ENCODE assay signal across 9 cellular contexts in the genomic region with DNA sequence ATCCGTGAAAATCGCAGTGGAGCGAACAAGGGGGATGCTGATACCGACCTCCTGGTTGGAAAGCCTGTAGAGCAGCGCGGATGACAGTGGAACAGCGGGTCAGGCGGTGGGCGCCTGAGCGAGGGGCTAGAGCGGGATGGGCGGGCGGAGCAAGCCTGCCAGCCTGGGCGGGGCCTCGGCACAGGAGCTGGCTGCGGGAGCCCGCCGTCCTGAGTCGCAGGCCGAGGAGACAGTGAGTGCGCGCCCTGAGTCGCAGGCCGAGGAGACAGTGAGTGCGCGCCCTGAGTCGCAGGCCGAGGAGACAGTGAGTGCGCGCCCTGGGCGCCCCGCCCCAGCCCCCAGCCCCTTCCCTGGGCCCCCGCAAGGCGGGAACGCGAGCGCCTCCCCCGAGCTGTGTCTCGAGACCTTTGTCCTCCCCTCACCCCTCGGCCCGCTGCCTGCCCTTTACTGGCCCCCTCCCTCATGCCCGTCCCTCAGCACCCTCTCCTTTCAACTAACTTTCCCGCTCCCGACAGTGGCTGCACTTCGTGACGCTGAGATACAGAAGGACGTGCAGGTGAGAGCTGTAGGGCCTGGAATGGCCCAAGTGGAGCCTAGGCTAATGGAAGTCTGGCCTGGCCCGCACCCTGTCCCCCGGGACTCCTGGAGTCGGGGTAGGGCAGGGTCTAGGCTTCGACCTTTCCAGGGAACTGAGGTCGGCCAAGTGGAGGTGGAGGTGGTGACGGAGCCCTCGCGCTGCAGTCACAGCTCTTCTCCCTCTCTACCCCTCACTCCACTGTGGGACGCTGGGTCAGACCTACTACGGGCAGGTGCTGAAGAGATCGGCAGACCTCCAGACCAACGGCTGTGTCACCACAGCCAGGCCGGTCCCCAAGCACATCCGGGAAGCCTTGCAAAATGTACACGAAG. TPM values are rescaled to one million over a fixed set of nuclear protein-coding genes. Genes with fewer than 3 reads are reported as not detected.
A peak's percentile ranks its signal among the peaks of the same experiment; 100 is the strongest.
DNase-seq lines count a peak whose midpoint lies in the region; FAIRE-seq and TF ChIP-seq lines count a peak whose summit lies in the region.
"Had no signal": no experiment of that assay in that cellular context is flagged by ENCODE, and none has a peak within 500 bp of the region (broad histone marks: within the 10 kb centered on the region; RNA-seq: fewer than 3 reads in every experiment).

A gene with protein sequence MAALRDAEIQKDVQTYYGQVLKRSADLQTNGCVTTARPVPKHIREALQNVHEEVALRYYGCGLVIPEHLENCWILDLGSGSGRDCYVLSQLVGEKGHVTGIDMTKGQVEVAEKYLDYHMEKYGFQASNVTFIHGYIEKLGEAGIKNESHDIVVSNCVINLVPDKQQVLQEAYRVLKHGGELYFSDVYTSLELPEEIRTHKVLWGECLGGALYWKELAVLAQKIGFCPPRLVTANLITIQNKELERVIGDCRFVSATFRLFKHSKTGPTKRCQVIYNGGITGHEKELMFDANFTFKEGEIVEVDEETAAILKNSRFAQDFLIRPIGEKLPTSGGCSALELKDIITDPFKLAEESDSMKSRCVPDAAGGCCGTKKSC (plus strand): TSS at position 181 of the 909 bp plus-strand sequence. CDS start 123 bp downstream, at position 304.

- in situ Hi-C loops in brain microvascular endothelial cell (cut with HindIII; ENCODE audit: low pct_ligation_motif_present, low sequenced_read_pairs), result no loop called here

- H3K27me3 ChIP-seq in brain microvascular endothelial cell (replicated peaks), result no peaks in the 10 kb centered on the region

- intact Hi-C loops in kidney (cut with DNase I), result no loop called here
- intact Hi-C loops in posterior vena cava (cut with DNase I), result no loop called here

- H3K27ac ChIP-seq in brain microvascular endothelial cell, result no peak within 1 kb of the TSS
- no peak within 1 kb of the TSS for H3K27ac ChIP-seq in kidney (ENCODE audit: low read depth in 2 of 2, low read length in 2 of 2)
- H3K27ac ChIP-seq: 22Rv1 had no signal

- peaks cover 0 to 7% of the 10 kb centered on the region in 2 donors for H3K4me1 ChIP-seq in kidney (ENCODE audit: control insufficient read depth in 1 of 2, insufficient read depth in 1 of 2, low read depth in 1 of 2, low read length in 2 of 2)

- H3K9ac ChIP-seq in kidney (ENCODE audit: low read length in 2 of 2), result peak within 1 kb of the TSS; percentile 59 to 78

- TF ChIP-seq CTCF in brain microvascular endothelial cell (IDR thresholded peaks at IDR 0.05; ENCODE audit: low read depth, low read length, missing control alignments) (no peak), kidney (IDR thresholded peaks at IDR 0.05; ENCODE audit: borderline replicate concordance, extremely low read depth, insufficient read depth) (no peak)

- no peaks in the 10 kb centered on the region for H3K9me3 ChIP-seq in kidney (ENCODE audit: control insufficient read depth in 1 of 2, low read length in 2 of 2)

- peak; percentile 69 for DNase-seq in DMS 273 (lab: John Stamatoyannopoulos, UW; ENCODE audit: unreplicated experiment)
- no peak for DNase-seq in DMS 273 treated with DMSO at 0.1 percent for 48 hours (lab: John Stamatoyannopoulos, UW)
- peak; percentile 42 for DNase-seq in NCI-H2227 treated with DMSO at 0.1 percent for 48 hours (lab: John Stamatoyannopoulos, UW)
- no peak for DNase-seq in brain microvascular endothelial cell
- DNase-seq in kidney, result peak; percentile 81
- DNase-seq in stimulated activated CD8-positive, alpha-beta memory T cell treated with anti-CD3 and anti-CD28 coated beads, Interleukin-15, amount 100 ng/mL, for 48 hours (ENCODE audit: low read depth in 2 of 2), result peak; percentile 6 to 7
- DNase-seq in posterior vena cava (ENCODE audit: low spot score), result no peak
- no peak for DNase-seq in GF-D8 (lab: John Stamatoyannopoulos, UW)

- H3K36me3 ChIP-seq in brain microvascular endothelial cell (replicated peaks) (no peaks in the 10 kb centered on the region), kidney (ENCODE audit: control insufficient read depth in 1 of 2, insufficient read depth in 2 of 2, low read length in 2 of 2) (peaks cover 0 to 2% of the 10 kb centered on the region in 2 donors)

- no peak for FAIRE-seq in kidney (lab: Jason Lieb, UNC)

- peak within 1 kb of the TSS; percentile 59 for H3K4me3 ChIP-seq in brain microvascular endothelial cell (ENCODE audit: low read depth, low read length)
- H3K4me3 ChIP-seq in kidney (ENCODE audit: low read length in 2 of 2), result peak within 1 kb of the TSS; percentile 70 to 80

RNA-seq across cellular contexts. Expression of the gene that starts here (rescaled TPM):
- total RNA-seq in kidney, result 2.0 TPM
- polyA plus RNA-seq in kidney (ENCODE audit: insufficient read depth, low read depth, low replicate concordance), result 36.7 TPM
- total RNA-seq in posterior vena cava, result 1 to 10 TPM in 1 of 2 donors, under 1 TPM in 1; 0.65 to 1.2 TPM

Comparison
In these comparisons a context has a peak if more than half of its experiments do, and no peak if none do; other contexts are left out.
1. DNase-seq: peak in DMS 273 (single experiment), NCI-H2227 treated with DMSO at 0.1 percent for 48 hours (single experiment), kidney (single experiment) and stimulated activated CD8-positive, alpha-beta memory T cell treated with anti-CD3 and anti-CD28 coated beads, Interleukin-15, amount 100 ng/mL, for 48 hours (2 of 2); none in DMS 273 treated with DMSO at 0.1 percent for 48 hours (single experiment), brain microvascular endothelial cell (single experiment), posterior vena cava (single experiment) and GF-D8 (single experiment).